ENCODE assay signal across 9 cellular contexts in genomic region chr1:162430583-162430982, GRCh38. TPM values are rescaled to one million over a fixed set of nuclear protein-coding genes. Genes with fewer than 3 reads are reported as not detected.
"Had no signal": no experiment of that assay in that cellular context is flagged by ENCODE, and none has a peak within 500 bp of the region (broad histone marks: within the 10 kb centered on the region; RNA-seq: fewer than 3 reads in every experiment).

No MANE protein-coding gene starts in this region.

- DNase-seq: GDM1, GF-D8 had no signal

- ATAC-seq: GM12878 had no signal

- FAIRE-seq: G401.6, GM12878, GM12891, GM12892, GM18507, GM19239 had no signal

- H3K4me3 ChIP-seq: GM12878 had no signal

RNA-seq across cellular contexts. Expression of gene SH2D1B, which starts 18.6 kb away (rescaled TPM):
- total RNA-seq: G401, GM12878 had no signal

RNA-seq across cellular contexts. Expression of gene C1orf226, which starts 49.1 kb away (rescaled TPM):
- total RNA-seq: GM12878 had no signal
- polyA plus RNA-seq: GM12878 had no signal

RNA-seq across cellular contexts. Expression of gene SPATA46, which starts 53.9 kb away (rescaled TPM):
- total RNA-seq: G401, GM12878 had no signal
- polyA plus RNA-seq: GM12878 had no signal
